ENCODE assay signal across 1 cellular context in the genomic region with DNA sequence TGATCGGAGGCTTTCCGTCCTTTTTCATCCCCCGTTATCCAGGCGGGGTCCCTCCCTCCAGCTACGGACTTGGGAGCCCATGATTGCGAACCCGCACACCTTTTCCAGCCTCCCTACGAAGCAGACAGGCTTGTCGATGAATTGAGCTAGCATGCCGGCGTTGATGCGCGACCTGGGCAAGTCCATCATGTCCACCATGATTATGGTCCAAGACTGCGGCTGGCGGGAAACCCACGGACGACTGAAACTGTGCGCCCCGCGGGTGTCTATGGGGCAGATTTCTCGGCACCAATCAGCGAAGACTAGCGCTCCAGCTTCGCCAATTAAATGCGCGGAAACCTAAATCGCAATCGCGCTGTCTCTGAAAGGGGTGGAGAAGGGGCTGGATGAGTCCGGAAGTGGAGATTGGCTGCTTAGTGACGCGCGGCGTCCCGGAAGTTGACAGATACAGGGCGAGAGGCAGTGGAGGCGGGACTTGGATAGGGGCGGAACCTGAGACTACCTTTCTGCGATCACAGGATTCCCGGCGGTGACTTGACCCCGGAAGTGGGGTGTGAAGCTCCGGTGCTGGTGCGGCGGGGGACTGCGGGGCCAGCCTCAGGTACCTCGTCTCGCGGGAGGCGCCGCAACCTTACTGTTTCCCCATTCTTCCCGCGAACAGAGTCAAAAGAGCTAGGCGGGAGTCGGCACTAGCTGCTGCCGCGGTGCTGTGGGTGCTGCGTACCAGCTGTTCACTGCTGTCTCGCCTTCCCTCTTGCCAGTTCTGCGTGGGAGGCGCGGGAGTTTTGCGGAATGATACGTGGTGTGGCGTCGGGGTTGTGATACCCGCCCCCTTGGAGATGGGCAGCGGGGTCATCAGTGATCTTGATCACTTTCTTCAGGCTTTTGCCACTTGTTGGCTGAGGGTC.
TF ChIP-seq lines count a peak whose summit lies in the region.

A gene (plus strand): TSS at position 532 of the 908 bp plus-strand sequence. CDS start 32,620 bp downstream, outside the sequence.

TF ChIP-seq in HEK293, 187 proteins besides CTCF, POLR2A, EP300 and RAD21 (continued from another document):
- TF ChIP-seq HOXA7 (CRISPR knock-in tag; IDR thresholded peaks at IDR 0.05; ENCODE audit: borderline replicate concordance), result no peak
- TF ChIP-seq, protein P1, sequence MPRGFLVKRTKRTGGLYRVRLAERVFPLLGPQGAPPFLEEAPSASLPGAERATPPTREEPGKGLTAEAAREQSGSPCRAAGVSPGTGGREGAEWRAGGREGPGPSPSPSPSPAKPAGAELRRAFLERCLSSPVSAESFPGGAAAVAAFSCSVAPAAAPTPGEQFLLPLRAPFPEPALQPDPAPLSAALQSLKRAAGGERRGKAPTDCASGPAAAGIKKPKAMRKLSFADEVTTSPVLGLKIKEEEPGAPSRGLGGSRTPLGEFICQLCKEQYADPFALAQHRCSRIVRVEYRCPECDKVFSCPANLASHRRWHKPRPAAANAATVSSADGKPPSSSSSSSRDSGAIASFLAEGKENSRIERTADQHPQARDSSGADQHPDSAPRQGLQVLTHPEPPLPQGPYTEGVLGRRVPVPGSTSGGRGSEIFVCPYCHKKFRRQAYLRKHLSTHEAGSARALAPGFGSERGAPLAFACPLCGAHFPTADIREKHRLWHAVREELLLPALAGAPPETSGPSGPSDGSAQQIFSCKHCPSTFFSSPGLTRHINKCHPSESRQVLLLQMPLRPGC (tag by site-specific recombination; IDR thresholded peaks at IDR 0.05), result no peak
- TF ChIP-seq ZNF423 (tag by site-specific recombination; IDR thresholded peaks at IDR 0.05), result no peak
- TF ChIP-seq, protein P2, sequence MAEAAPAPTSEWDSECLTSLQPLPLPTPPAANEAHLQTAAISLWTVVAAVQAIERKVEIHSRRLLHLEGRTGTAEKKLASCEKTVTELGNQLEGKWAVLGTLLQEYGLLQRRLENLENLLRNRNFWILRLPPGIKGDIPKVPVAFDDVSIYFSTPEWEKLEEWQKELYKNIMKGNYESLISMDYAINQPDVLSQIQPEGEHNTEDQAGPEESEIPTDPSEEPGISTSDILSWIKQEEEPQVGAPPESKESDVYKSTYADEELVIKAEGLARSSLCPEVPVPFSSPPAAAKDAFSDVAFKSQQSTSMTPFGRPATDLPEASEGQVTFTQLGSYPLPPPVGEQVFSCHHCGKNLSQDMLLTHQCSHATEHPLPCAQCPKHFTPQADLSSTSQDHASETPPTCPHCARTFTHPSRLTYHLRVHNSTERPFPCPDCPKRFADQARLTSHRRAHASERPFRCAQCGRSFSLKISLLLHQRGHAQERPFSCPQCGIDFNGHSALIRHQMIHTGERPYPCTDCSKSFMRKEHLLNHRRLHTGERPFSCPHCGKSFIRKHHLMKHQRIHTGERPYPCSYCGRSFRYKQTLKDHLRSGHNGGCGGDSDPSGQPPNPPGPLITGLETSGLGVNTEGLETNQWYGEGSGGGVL (tag by site-specific recombination; IDR thresholded peaks at IDR 0.05), result no peak
- TF ChIP-seq ZNF138 (tag by site-specific recombination; IDR thresholded peaks at IDR 0.05; ENCODE audit: borderline replicate concordance), result no peak
- TF ChIP-seq ZNF324 (tag by site-specific recombination; IDR thresholded peaks at IDR 0.05), result peak; percentile 67; the same call in 1 of the 2 replicates
- peak; percentile 63; the same call in 1 of the 2 replicates for TF ChIP-seq ZNF610 (tag by site-specific recombination; IDR thresholded peaks at IDR 0.05; ENCODE audit: borderline replicate concordance)
- TF ChIP-seq ZBTB7A (tag by site-specific recombination; IDR thresholded peaks at IDR 0.05; ENCODE audit: low read depth), result no peak
- TF ChIP-seq, protein P3, sequence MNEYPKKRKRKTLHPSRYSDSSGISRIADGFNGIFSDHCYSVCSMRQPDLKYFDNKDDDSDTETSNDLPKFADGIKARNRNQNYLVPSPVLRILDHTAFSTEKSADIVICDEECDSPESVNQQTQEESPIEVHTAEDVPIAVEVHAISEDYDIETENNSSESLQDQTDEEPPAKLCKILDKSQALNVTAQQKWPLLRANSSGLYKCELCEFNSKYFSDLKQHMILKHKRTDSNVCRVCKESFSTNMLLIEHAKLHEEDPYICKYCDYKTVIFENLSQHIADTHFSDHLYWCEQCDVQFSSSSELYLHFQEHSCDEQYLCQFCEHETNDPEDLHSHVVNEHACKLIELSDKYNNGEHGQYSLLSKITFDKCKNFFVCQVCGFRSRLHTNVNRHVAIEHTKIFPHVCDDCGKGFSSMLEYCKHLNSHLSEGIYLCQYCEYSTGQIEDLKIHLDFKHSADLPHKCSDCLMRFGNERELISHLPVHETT (tag by site-specific recombination; IDR thresholded peaks at IDR 0.05), result peak; percentile 32; the same call in 1 of the 2 replicates
- no peak for TF ChIP-seq SALL2 (tag by site-specific recombination; IDR thresholded peaks at IDR 0.05; ENCODE audit: borderline replicate concordance)
- TF ChIP-seq ZNF654 (tag by site-specific recombination; IDR thresholded peaks at IDR 0.05; ENCODE audit: low read depth), result no peak
- no peak for TF ChIP-seq ZNF155 (tag by site-specific recombination; IDR thresholded peaks at IDR 0.05)
